ENCODE assay signal across 8 cellular contexts in genomic region chr11:101860694-101861371, GRCh38. TPM values are rescaled to one million over a fixed set of nuclear protein-coding genes. Genes with fewer than 3 reads are reported as not detected.
DNase-seq lines count a peak whose midpoint lies in the region; ATAC-seq, FAIRE-seq and TF ChIP-seq lines count a peak whose summit lies in the region.

No MANE protein-coding gene starts in this region.

- FAIRE-seq in D721Med (lab: Jason Lieb, UNC) (no peak), GM19239 (lab: Jason Lieb, UNC) (peak; percentile 82)

- H3K4me3 Mint-ChIP-seq in activated T-helper 17 cell treated with anti-CD3 and anti-CD28 coated beads, Interleukin-2, amount 50 U/mL, for 72 hours = no peak overlapping the region
- H3K4me3 Mint-ChIP-seq in glutamatergic neuron (ENCODE audit: unreplicated experiment) (no peak overlapping the region), progenitor cell of endocrine pancreas (ENCODE audit: low read depth) (no peak overlapping the region)

- no peaks in the 10 kb centered on the region for H3K4me1 Mint-ChIP-seq in activated T-helper 17 cell treated with anti-CD3 and anti-CD28 coated beads, Interleukin-2, amount 50 U/mL, for 72 hours
- H3K4me1 Mint-ChIP-seq in glutamatergic neuron (ENCODE audit: low read depth, unreplicated experiment) = no peaks in the 10 kb centered on the region
- H3K4me1 Mint-ChIP-seq in progenitor cell of endocrine pancreas (ENCODE audit: low read depth) = no peaks in the 10 kb centered on the region

- H3K9me3 Mint-ChIP-seq in activated T-helper 17 cell treated with anti-CD3 and anti-CD28 coated beads, Interleukin-2, amount 50 U/mL, for 72 hours = no peaks in the 10 kb centered on the region
- H3K9me3 Mint-ChIP-seq in glutamatergic neuron (ENCODE audit: unreplicated experiment) = no peaks in the 10 kb centered on the region
- H3K9me3 Mint-ChIP-seq in progenitor cell of endocrine pancreas (ENCODE audit: low read depth) = peaks cover 5% of the 10 kb centered on the region

- H3K36me3 Mint-ChIP-seq in activated T-helper 17 cell treated with anti-CD3 and anti-CD28 coated beads, Interleukin-2, amount 50 U/mL, for 72 hours (ENCODE audit: low read depth) = no peaks in the 10 kb centered on the region
- H3K36me3 Mint-ChIP-seq in glutamatergic neuron (ENCODE audit: unreplicated experiment) = no peaks in the 10 kb centered on the region
- no peaks in the 10 kb centered on the region for H3K36me3 Mint-ChIP-seq in progenitor cell of endocrine pancreas (ENCODE audit: insufficient read depth)

- TF ChIP-seq CTCF in D721Med (IDR thresholded peaks at IDR 0.05; ENCODE audit: insufficient read depth, missing control alignments) = peak; percentile 75
- peak; percentile 78 for TF ChIP-seq CTCF in glutamatergic neuron (IDR thresholded peaks at IDR 0.05; ENCODE audit: partially characterized antibody, unreplicated experiment)
- TF ChIP-seq CTCF in progenitor cell of endocrine pancreas (IDR thresholded peaks at IDR 0.05; ENCODE audit: unreplicated experiment) = peak; percentile 84

- peaks cover 8% of the 10 kb centered on the region for H3K27me3 Mint-ChIP-seq in activated T-helper 17 cell treated with anti-CD3 and anti-CD28 coated beads, Interleukin-2, amount 50 U/mL, for 72 hours
- H3K27me3 Mint-ChIP-seq in glutamatergic neuron (ENCODE audit: unreplicated experiment) (peaks cover 3% of the 10 kb centered on the region), progenitor cell of endocrine pancreas (no peaks in the 10 kb centered on the region)

- DNase-seq in D721Med (ENCODE audit: insufficient read length, low spot score) (peak; percentile 22), GM19239 (ENCODE audit: insufficient read length, low spot score) (peak; percentile 18), NCI-H510A (lab: John Stamatoyannopoulos, UW) (peak; percentile 56), glutamatergic neuron (peak; percentile 27), progenitor cell of endocrine pancreas (ENCODE audit: low spot score, unreplicated experiment) (no peak), DMS79 (lab: John Stamatoyannopoulos, UW) (no peak)

- peak; percentile 87 for ATAC-seq in HG03139 (IDR thresholded peaks at IDR 0.05; ENCODE audit: unreplicated experiment)
- peak; percentile 60 for ATAC-seq in activated T-helper 17 cell treated with anti-CD3 and anti-CD28 coated beads, Interleukin-2, amount 50 U/mL, for 72 hours (replicated peaks)

- no peak overlapping the region for H3K27ac Mint-ChIP-seq in activated T-helper 17 cell treated with anti-CD3 and anti-CD28 coated beads, Interleukin-2, amount 50 U/mL, for 72 hours
- H3K27ac Mint-ChIP-seq in glutamatergic neuron (ENCODE audit: unreplicated experiment) = no peak overlapping the region
- H3K27ac Mint-ChIP-seq in progenitor cell of endocrine pancreas = no peak overlapping the region

RNA-seq across cellular contexts. Expression of gene CEP126, which starts 54.0 kb away (rescaled TPM):
- 1 to 10 TPM in 1 of 2 donors, under 1 TPM in 1; 0.97 to 1.5 TPM for total RNA-seq in activated T-helper 17 cell treated with anti-CD3 and anti-CD28 coated beads, Interleukin-2, amount 50 U/mL, for 72 hours
- total RNA-seq in glutamatergic neuron (ENCODE audit: unreplicated experiment) = 3.9 TPM
- 2.1 and 2.6 TPM in 2 replicates for total RNA-seq in progenitor cell of endocrine pancreas

RNA-seq across cellular contexts. Expression of gene ANGPTL5, which starts 55.5 kb away (rescaled TPM):
- total RNA-seq in activated T-helper 17 cell treated with anti-CD3 and anti-CD28 coated beads, Interleukin-2, amount 50 U/mL, for 72 hours = not detected
- total RNA-seq in glutamatergic neuron (ENCODE audit: unreplicated experiment) (not detected), progenitor cell of endocrine pancreas (not detected in 2 replicates)

Comparison
In these comparisons a context has a peak if more than half of its experiments do, and no peak if none do; other contexts are left out.
1. DNase-seq: peak in D721Med (single experiment), GM19239 (single experiment), NCI-H510A (single experiment) and glutamatergic neuron (single experiment); none in progenitor cell of endocrine pancreas (single experiment) and DMS79 (single experiment).
2. Peak in every context shown above with its lines, with median percentiles within 50 percentile points of each other: CTCF ChIP-seq.